ENCODE assay signal across 18 cellular contexts in the genomic region with DNA sequence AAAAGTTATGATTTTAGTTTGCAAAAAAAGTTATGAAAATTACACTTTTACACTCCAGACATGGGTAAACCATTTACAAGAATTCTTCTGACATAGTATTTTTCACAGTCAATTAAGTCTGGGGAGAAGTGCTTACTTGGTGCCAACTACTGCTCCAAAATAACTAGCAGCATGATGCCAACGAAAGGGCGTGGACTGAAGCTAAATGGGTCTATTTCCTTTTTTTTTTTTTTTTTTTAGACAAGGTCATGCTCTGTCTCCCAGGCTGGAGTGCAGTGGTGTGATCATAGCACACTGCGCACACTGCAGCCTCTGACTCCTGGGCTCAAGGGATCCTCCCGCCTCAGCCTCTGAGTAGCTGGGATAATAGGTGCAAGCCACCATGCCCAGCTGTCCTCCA.
"Had no signal": no experiment of that assay in that cellular context is flagged by ENCODE, and none has a peak within 500 bp of the region (broad histone marks: within the 10 kb centered on the region; RNA-seq: fewer than 3 reads in every experiment).

No MANE protein-coding gene starts in this region.

- H3K4me3 Mint-ChIP-seq: naive thymus-derived CD4-positive, alpha-beta T cell; neural crest cell; stimulated activated naive B cell treated with anti-CD40 and anti-IgM and Interleukin-4, amounts not matched to agents 10 μg/mL and 1 μg/mL and 100 μg/mL, for 72 hours; stimulated activated naive CD8-positive, alpha-beta T cell treated with anti-CD3 and anti-CD28 coated beads, Interleukin-15, amount 100 ng/mL, for 72 hours had no signal

- ATAC-seq: esophagus mucosa; heart right ventricle; left cardiac atrium; naive thymus-derived CD4-positive, alpha-beta T cell; stimulated activated naive B cell treated with anti-CD40 and anti-IgM and Interleukin-4, amounts not matched to agents 10 μg/mL and 1 μg/mL and 100 μg/mL, for 72 hours; stimulated activated naive CD8-positive, alpha-beta T cell treated with anti-CD3 and anti-CD28 coated beads, Interleukin-15, amount 100 ng/mL, for 72 hours had no signal

- DNase-seq: dorsolateral prefrontal cortex; effector CD8-positive, alpha-beta T cell; heart right ventricle; hypothalamus; left cardiac atrium; mesendoderm; naive thymus-derived CD4-positive, alpha-beta T cell; posterior cingulate gyrus; sigmoid colon; stimulated activated CD4-positive, alpha-beta T cell treated with anti-CD3 and anti-CD28 coated beads, Interleukin-2, amount 100 ng/mL, for 24 hours; stimulated activated CD4-positive, alpha-beta T cell treated with anti-CD3 and anti-CD28 coated beads, Interleukin-4, amount 100 ng/mL, for 4 hours; stimulated activated naive B cell treated with anti-CD40 and anti-IgM and Interleukin-4, amounts not matched to agents 10 μg/mL and 1 μg/mL and 100 μg/mL, for 72 hours; stimulated activated naive CD8-positive, alpha-beta T cell treated with anti-CD3 and anti-CD28 coated beads, Interleukin-15, amount 100 ng/mL, for 72 hours; testis had no signal

- FAIRE-seq: frontal cortex, islet of Langerhans had no signal

- H3K27ac Mint-ChIP-seq: naive thymus-derived CD4-positive, alpha-beta T cell; stimulated activated naive B cell treated with anti-CD40 and anti-IgM and Interleukin-4, amounts not matched to agents 10 μg/mL and 1 μg/mL and 100 μg/mL, for 72 hours; stimulated activated naive CD8-positive, alpha-beta T cell treated with anti-CD3 and anti-CD28 coated beads, Interleukin-15, amount 100 ng/mL, for 72 hours had no signal

- H3K36me3 Mint-ChIP-seq: stimulated activated naive B cell treated with anti-CD40 and anti-IgM and Interleukin-4, amounts not matched to agents 10 μg/mL and 1 μg/mL and 100 μg/mL, for 72 hours had no signal

- H3K4me1 Mint-ChIP-seq: naive thymus-derived CD4-positive, alpha-beta T cell; neural crest cell; stimulated activated naive B cell treated with anti-CD40 and anti-IgM and Interleukin-4, amounts not matched to agents 10 μg/mL and 1 μg/mL and 100 μg/mL, for 72 hours; stimulated activated naive CD8-positive, alpha-beta T cell treated with anti-CD3 and anti-CD28 coated beads, Interleukin-15, amount 100 ng/mL, for 72 hours had no signal
